ENCODE assay signal across 27 cellular contexts in the genomic region with DNA sequence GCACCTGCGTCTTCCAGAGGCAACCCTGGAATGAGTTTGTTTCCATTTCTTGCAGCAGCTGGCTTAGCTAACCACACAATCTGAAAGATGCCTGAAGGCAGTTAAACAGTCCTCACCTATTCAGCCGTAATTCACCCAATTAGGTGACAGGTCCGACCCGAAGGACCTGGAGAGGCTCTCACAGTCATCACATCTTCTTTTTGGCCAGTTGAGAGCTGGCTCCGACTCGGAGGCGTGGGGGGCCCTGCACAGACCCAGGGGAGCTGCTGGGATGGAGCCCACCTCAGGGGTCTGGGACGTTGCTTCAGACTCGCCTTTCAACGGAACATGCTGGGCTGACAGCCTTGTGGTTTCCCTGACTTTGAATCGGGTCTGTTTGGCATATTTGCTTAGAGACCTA.
"Had no signal": no experiment of that assay in that cellular context is flagged by ENCODE, and none has a peak within 500 bp of the region (broad histone marks: within the 10 kb centered on the region; RNA-seq: fewer than 3 reads in every experiment).

No MANE protein-coding gene starts in this region.

- H3K4me1 Mint-ChIP-seq: activated B cell treated with CpG ODN at 0.5 μM for 24 hours; activated CD4-positive, alpha-beta T cell treated with anti-CD3 and anti-CD28 coated beads, Interleukin-2, amount 10 ng/mL, durations not matched to agents 24 days and 14 days; activated naive CD8-positive, alpha-beta T cell treated with anti-CD3 and anti-CD28 coated beads, Interleukin-2, amount 50 U/mL, for 24 hours; central memory CD8-positive, alpha-beta T cell had no signal

- H3K27me3 ChIP-seq: ascending aorta, body of pancreas, MG63 had no signal

- H3K4me1 ChIP-seq: ascending aorta, body of pancreas had no signal

- DNase-seq: activated B cell treated with CpG ODN at 0.5 μM for 24 hours; activated CD4-positive, alpha-beta T cell treated with anti-CD3 and anti-CD28 coated beads for 1 hour; activated CD4-positive, alpha-beta T cell treated with anti-CD3 and anti-CD28 coated beads, Interleukin-2, amount 10 ng/mL, durations not matched to agents 24 days and 14 days; activated CD4-positive, alpha-beta T cell treated with anti-CD3 and anti-CD28 coated beads, Interleukin-2, amount 50 U/mL, for 48 hours; activated effector memory CD4-positive, alpha-beta T cell treated with anti-CD3 and anti-CD28 coated beads, Interleukin-2, amount 50 U/mL, for 16 hours; activated naive CD4-positive, alpha-beta T cell treated with Interleukin-2 at 50 U/mL for 16 hours; activated naive CD8-positive, alpha-beta T cell treated with anti-CD3 and anti-CD28 coated beads, Interleukin-2, amount 50 U/mL, for 24 hours; activated T-cell treated with anti-CD3 and anti-CD28 coated beads, Interleukin-2, amount 50 U/mL, for 4 hours; amniotic stem cell; body of pancreas; MG63; MV-4-11; NCI-H1092 treated with DMSO at 0.1 percent for 48 hours; NCI-H1417 treated with DMSO at 0.1 percent for 48 hours; NCI-H1694; NCI-H2029; NCI-H2107; NCI-H2171 treated with DMSO at 0.1 percent for 48 hours; NCI-H226; NCI-H82; SIG-M5; T-helper 17 cell; T-helper 9 cell had no signal

- H3K36me3 ChIP-seq: ascending aorta, MG63 had no signal

- H3K4me3 ChIP-seq: ascending aorta, body of pancreas, MG63 had no signal

- H3K4me3 Mint-ChIP-seq: activated B cell treated with CpG ODN at 0.5 μM for 24 hours; activated CD4-positive, alpha-beta T cell treated with anti-CD3 and anti-CD28 coated beads, Interleukin-2, amount 10 ng/mL, durations not matched to agents 24 days and 14 days; activated naive CD8-positive, alpha-beta T cell treated with anti-CD3 and anti-CD28 coated beads, Interleukin-2, amount 50 U/mL, for 24 hours; activated T-cell treated with anti-CD3 and anti-CD28 coated beads, Interleukin-2, amount 50 U/mL, for 4 hours; central memory CD8-positive, alpha-beta T cell; T-helper 17 cell had no signal

- H3K36me3 Mint-ChIP-seq: activated naive CD4-positive, alpha-beta T cell treated with anti-CD3 and anti-CD28 coated beads, Interleukin-2, amount 50 U/mL, for 72 hours had no signal

- H3K9me3 Mint-ChIP-seq: activated CD4-positive, alpha-beta T cell treated with anti-CD3 and anti-CD28 coated beads, Interleukin-2, amount 10 ng/mL, durations not matched to agents 24 days and 14 days; activated naive CD8-positive, alpha-beta T cell treated with anti-CD3 and anti-CD28 coated beads, Interleukin-2, amount 50 U/mL, for 24 hours; central memory CD8-positive, alpha-beta T cell had no signal

- H3K9me3 ChIP-seq: ascending aorta, body of pancreas had no signal

- H3K27ac Mint-ChIP-seq: activated B cell treated with CpG ODN at 0.5 μM for 24 hours; activated CD4-positive, alpha-beta T cell treated with anti-CD3 and anti-CD28 coated beads, Interleukin-2, amount 10 ng/mL, durations not matched to agents 24 days and 14 days; activated naive CD4-positive, alpha-beta T cell treated with anti-CD3 and anti-CD28 coated beads, Interleukin-2, amount 50 U/mL, for 72 hours; activated naive CD8-positive, alpha-beta T cell treated with anti-CD3 and anti-CD28 coated beads, Interleukin-2, amount 50 U/mL, for 24 hours; T-helper 17 cell had no signal

- FAIRE-seq: TTC549 had no signal

- H3K27ac ChIP-seq: ascending aorta, body of pancreas had no signal
